ENCODE assay signal across 10 cellular contexts in the genomic region with DNA sequence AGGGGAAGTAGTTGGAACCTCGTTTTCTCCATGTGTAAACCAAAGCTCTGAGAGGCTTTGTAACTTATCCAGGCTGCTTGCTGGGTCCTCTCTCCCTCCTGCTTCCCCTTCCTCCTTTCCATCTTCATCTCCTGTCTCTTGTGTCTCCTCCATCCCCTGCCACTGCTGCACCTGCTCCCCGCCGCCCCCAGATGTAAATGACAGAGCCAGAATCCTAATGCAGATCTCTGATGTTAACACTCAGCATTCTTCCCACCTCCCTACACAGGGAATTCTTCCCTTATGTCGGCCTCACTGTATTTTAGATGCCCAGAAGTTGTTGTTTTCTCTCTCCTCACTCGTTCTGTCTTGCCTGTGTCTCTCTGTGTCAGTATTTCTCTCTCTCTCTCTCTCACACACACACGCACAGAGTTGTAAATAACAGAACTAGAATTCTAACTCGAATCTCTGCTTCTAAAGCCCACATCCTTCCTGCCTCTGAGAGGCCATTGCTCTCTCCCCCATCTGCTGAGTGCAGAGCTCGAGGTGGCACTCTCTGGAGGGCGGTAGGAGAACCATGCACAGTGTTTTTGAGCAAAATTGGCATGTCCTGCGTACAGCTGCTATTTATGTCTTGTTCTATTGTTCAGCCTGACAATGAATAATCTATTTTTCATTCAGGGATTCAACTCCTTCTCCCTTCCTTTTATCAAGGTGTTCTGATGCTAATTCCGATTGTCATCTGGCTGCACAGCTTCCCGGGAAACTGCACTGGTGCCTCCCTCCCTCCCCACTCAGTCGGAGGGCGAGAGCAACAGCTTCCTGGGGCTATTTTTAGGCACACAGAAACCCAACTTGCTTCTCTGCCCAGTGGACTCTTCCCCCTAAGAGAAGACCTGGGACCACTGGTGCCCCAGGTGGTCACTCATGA.
A peak's percentile ranks its signal among the peaks of the same experiment; 100 is the strongest.
DNase-seq lines count a peak whose midpoint lies in the region; ATAC-seq and TF ChIP-seq lines count a peak whose summit lies in the region.
"Had no signal": no experiment of that assay in that cellular context is flagged by ENCODE, and none has a peak within 500 bp of the region (broad histone marks: within the 10 kb centered on the region; RNA-seq: fewer than 3 reads in every experiment).

No MANE protein-coding gene starts in this region.

- H3K27me3 Mint-ChIP-seq in brain: peaks cover 3% of the 10 kb centered on the region

- H3K9me3 Mint-ChIP-seq in brain: no peaks in the 10 kb centered on the region
- no peaks in the 10 kb centered on the region for H3K9me3 Mint-ChIP-seq in stimulated activated effector memory CD8-positive, alpha-beta T cell treated with anti-CD3 and anti-CD28 coated beads, Interleukin-12 subunit alpha, Interleukin-12 subunit beta, amount 100 ng/mL, for 72 hours

- H3K36me3 Mint-ChIP-seq in brain: no peaks in the 10 kb centered on the region
- no peaks in the 10 kb centered on the region for H3K36me3 Mint-ChIP-seq in stimulated activated effector memory CD8-positive, alpha-beta T cell treated with anti-CD3 and anti-CD28 coated beads, Interleukin-12 subunit alpha, Interleukin-12 subunit beta, amount 100 ng/mL, for 72 hours

- TF ChIP-seq CTCF in brain (conservative IDR thresholded peaks at IDR 0.05): no peak

- H3K4me3 ChIP-seq in Jurkat, Clone E6-1 (ENCODE audit: low read length): peak overlapping the region; percentile 22; the same call in 1 of the 2 replicates
- H3K4me3 ChIP-seq: cardiac muscle cell, pancreas had no signal

- peak; percentile 84 for ATAC-seq in stimulated activated effector memory CD8-positive, alpha-beta T cell treated with anti-CD3 and anti-CD28 coated beads, Interleukin-12 subunit alpha, Interleukin-12 subunit beta, amount 100 ng/mL, for 72 hours
- ATAC-seq in HG03039 (IDR thresholded peaks at IDR 0.05; ENCODE audit: unreplicated experiment): no peak
- ATAC-seq: pancreas had no signal

- DNase-seq in activated CD4-positive, alpha-beta T cell treated with anti-CD3 and anti-CD28 coated beads for 48 hours: peak; percentile 26
- DNase-seq in activated CD4-positive, alpha-beta T cell treated with anti-CD3 and anti-CD28 coated beads for 1 hour: no peak
- DNase-seq in Jurkat, Clone E6-1 (ENCODE audit: low read depth, low spot score): peak; percentile 85
- DNase-seq in stimulated activated effector memory CD8-positive, alpha-beta T cell treated with anti-CD3 and anti-CD28 coated beads, Interleukin-12 subunit alpha, Interleukin-12 subunit beta, amount 100 ng/mL, for 72 hours (ENCODE audit: low spot score in 2 of 2): no peak
- DNase-seq in NCI-H1930 (lab: John Stamatoyannopoulos, UW): no peak
- no peak for DNase-seq in foreskin melanocyte

- H3K4me1 Mint-ChIP-seq in brain: peaks cover 89% of the 10 kb centered on the region
- H3K4me1 Mint-ChIP-seq in stimulated activated effector memory CD8-positive, alpha-beta T cell treated with anti-CD3 and anti-CD28 coated beads, Interleukin-12 subunit alpha, Interleukin-12 subunit beta, amount 100 ng/mL, for 72 hours: peaks cover 37% of the 10 kb centered on the region

- H3K4me3 Mint-ChIP-seq in brain: peak overlapping the region in 3 of 5 experiments; percentile 21 to 43 (median 33)
- H3K4me3 Mint-ChIP-seq in stimulated activated effector memory CD8-positive, alpha-beta T cell treated with anti-CD3 and anti-CD28 coated beads, Interleukin-12 subunit alpha, Interleukin-12 subunit beta, amount 100 ng/mL, for 72 hours: peak overlapping the region; percentile 33

- H3K27ac Mint-ChIP-seq in brain: peak overlapping the region; percentile 25 to 95 (median 78)
- peak overlapping the region; percentile 38 for H3K27ac Mint-ChIP-seq in stimulated activated effector memory CD8-positive, alpha-beta T cell treated with anti-CD3 and anti-CD28 coated beads, Interleukin-12 subunit alpha, Interleukin-12 subunit beta, amount 100 ng/mL, for 72 hours

Comparison
In these comparisons a context has a peak if more than half of its experiments do, and no peak if none do; other contexts are left out.
1. DNase-seq: peak in activated CD4-positive, alpha-beta T cell treated with anti-CD3 and anti-CD28 coated beads for 48 hours (single experiment) and Jurkat, Clone E6-1 (single experiment); none in activated CD4-positive, alpha-beta T cell treated with anti-CD3 and anti-CD28 coated beads for 1 hour (single experiment), stimulated activated effector memory CD8-positive, alpha-beta T cell treated with anti-CD3 and anti-CD28 coated beads, Interleukin-12 subunit alpha, Interleukin-12 subunit beta, amount 100 ng/mL, for 72 hours (0 of 2), NCI-H1930 (0 of 2) and foreskin melanocyte (single experiment).